11 cellular contexts compared by ENCODE assay signal in the genomic region with DNA sequence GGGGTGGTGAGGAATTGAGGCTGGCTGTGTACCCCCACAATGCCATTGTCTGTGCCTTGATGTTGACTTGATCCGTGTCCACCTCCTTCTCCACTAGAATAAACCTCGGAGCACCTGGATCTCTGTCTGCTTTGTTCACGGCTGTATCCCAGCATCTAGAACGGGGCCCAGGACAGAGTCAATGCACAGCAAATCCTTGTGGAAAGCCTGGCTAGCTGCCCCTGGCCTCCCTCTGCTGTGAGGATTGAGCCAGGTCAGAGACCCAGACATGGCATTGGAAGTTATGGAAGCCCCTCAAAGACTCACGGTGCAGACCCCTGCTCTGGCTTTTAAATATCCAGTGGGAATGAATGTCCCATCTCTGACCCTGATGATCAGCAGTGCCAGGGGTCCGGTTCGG.
DNase-seq lines count a peak whose midpoint lies in the region; TF ChIP-seq lines count a peak whose summit lies in the region.
"Had no signal": no experiment of that assay in that cellular context is flagged by ENCODE, and none has a peak within 500 bp of the region (broad histone marks: within the 10 kb centered on the region; RNA-seq: fewer than 3 reads in every experiment).

No MANE protein-coding gene starts in this region.

- DNase-seq in CD14-positive monocyte (ENCODE audit: low spot score) = no peak
- no peak for DNase-seq in SK-N-MC (ENCODE audit: low read depth, low spot score)
- no peak for DNase-seq in hepatocyte (ENCODE audit: low spot score)
- no peak for DNase-seq in T-helper 2 cell treated with Interferon-gamma antibody and Interleukin-4, amounts not matched to agents 5 μg/mL and 100 μg/mL, for 36 hours (ENCODE audit: low spot score)
- no peak for DNase-seq in dedifferentiated amniotic fluid mesenchymal stem cell (ENCODE audit: extremely low spot score)
- DNase-seq in AG08395 (ENCODE audit: low spot score) = no peak
- no peak for DNase-seq in midbrain (lab: John Stamatoyannopoulos, UW)
- DNase-seq: activated T-cell treated with anti-CD3 and anti-CD28 coated beads, Interleukin-2, amount 50 U/mL, for 24 hours; naive B cell; stimulated activated CD4-positive, alpha-beta T cell treated with anti-CD3 and anti-CD28 coated beads, Interleukin-15, amount 100 ng/mL, for 24 hours had no signal

- peaks cover 9 to 18% of the 10 kb centered on the region in 2 donors for H3K36me3 Mint-ChIP-seq in CD14-positive monocyte
- no peaks in the 10 kb centered on the region for H3K36me3 Mint-ChIP-seq in T-helper 2 cell treated with Interferon-gamma antibody and Interleukin-4, amounts not matched to agents 5 μg/mL and 100 μg/mL, for 36 hours (ENCODE audit: low read depth)

- no peak overlapping the region for H3K4me2 ChIP-seq in hepatocyte

- H2AFZ ChIP-seq in hepatocyte = no peak overlapping the region

- H3K4me1 ChIP-seq in hepatocyte (ENCODE audit: insufficient read depth) (peaks cover 20% of the 10 kb centered on the region), skeletal muscle tissue (ENCODE audit: control insufficient read depth in 3 of 3, insufficient read depth in 3 of 3, low read length in 3 of 3) (peaks cover 30 to 44% (median 34%) of the 10 kb centered on the region in 3 donors)

- H3K9me3 ChIP-seq in SK-N-MC (ENCODE audit: low read depth, low read length) (no peaks in the 10 kb centered on the region), hepatocyte (ENCODE audit: low read depth) (no peaks in the 10 kb centered on the region), skeletal muscle tissue (ENCODE audit: control insufficient read depth in 3 of 3, low read length in 3 of 3) (peaks cover 0 to 5% (median 0%) of the 10 kb centered on the region in 3 donors)

- intact Hi-C loops in CD14-positive monocyte (cut with micrococcal nuclease) = no loop called here

- H3K27ac ChIP-seq in SK-N-MC (0 out of 2 replicates have a peak overlapping the region, but pooled peaks have one; percentile 55), hepatocyte (peak overlapping the region; percentile 81), skeletal muscle tissue (ENCODE audit: low read depth, low read length) (peak overlapping the region; percentile 78)

- peak overlapping the region; percentile 86 to 98 (median 93) for H3K27ac Mint-ChIP-seq in CD14-positive monocyte
- no peak overlapping the region for H3K27ac Mint-ChIP-seq in T-helper 2 cell treated with Interferon-gamma antibody and Interleukin-4, amounts not matched to agents 5 μg/mL and 100 μg/mL, for 36 hours
- H3K27ac Mint-ChIP-seq: activated T-cell treated with anti-CD3 and anti-CD28 coated beads, Interleukin-2, amount 50 U/mL, for 24 hours; naive B cell had no signal

- 94% methylated on average over 7 of the region's 7 CpGs for WGBS in hepatocyte (ENCODE audit: low lambda C conversion rate, missing lambda C conversion rate)

- TF ChIP-seq CTCF in CD14-positive monocyte (IDR thresholded peaks at IDR 0.05) (no peak), hepatocyte (IDR thresholded peaks at IDR 0.05; ENCODE audit: poor library complexity) (no peak)

- H3K79me2 ChIP-seq in hepatocyte = no peaks in the 10 kb centered on the region

- no peak overlapping the region; the same call in 1 of the 2 replicates for H3K4me3 ChIP-seq in SK-N-MC
- H3K4me3 ChIP-seq in hepatocyte = no peak overlapping the region
- no peak overlapping the region for H3K4me3 ChIP-seq in skeletal muscle tissue (ENCODE audit: low read length in 3 of 3)

- H3K4me1 Mint-ChIP-seq in CD14-positive monocyte = peaks cover 94% of the 10 kb centered on the region
- peaks cover 6% of the 10 kb centered on the region for H3K4me1 Mint-ChIP-seq in T-helper 2 cell treated with Interferon-gamma antibody and Interleukin-4, amounts not matched to agents 5 μg/mL and 100 μg/mL, for 36 hours (ENCODE audit: low read depth)

- H3K9me3 Mint-ChIP-seq in CD14-positive monocyte = peaks cover 6 to 16% (median 10%) of the 10 kb centered on the region in 7 donors
- H3K9me3 Mint-ChIP-seq in T-helper 2 cell treated with Interferon-gamma antibody and Interleukin-4, amounts not matched to agents 5 μg/mL and 100 μg/mL, for 36 hours = peaks cover 26% of the 10 kb centered on the region

- no peaks in the 10 kb centered on the region for H3K36me3 ChIP-seq in SK-N-MC (ENCODE audit: insufficient read depth, low read length)
- no peaks in the 10 kb centered on the region for H3K36me3 ChIP-seq in hepatocyte (replicated peaks; ENCODE audit: insufficient read depth, low read depth)
- H3K36me3 ChIP-seq in skeletal muscle tissue (ENCODE audit: control insufficient read depth in 3 of 3, insufficient read depth in 3 of 3, low read length in 3 of 3) = no peaks in the 10 kb centered on the region

- H3K27me3 ChIP-seq in hepatocyte = no peaks in the 10 kb centered on the region
- no peaks in the 10 kb centered on the region for H3K27me3 ChIP-seq in skeletal muscle tissue (ENCODE audit: control insufficient read depth in 3 of 3, insufficient read depth in 3 of 3, low read length in 3 of 3)

- H3K9ac ChIP-seq in SK-N-MC (ENCODE audit: insufficient read length) = no peak overlapping the region
- H3K9ac ChIP-seq in skeletal muscle tissue (ENCODE audit: low read depth in 1 of 3, low read length in 3 of 3) = peak overlapping the region in 2 of 3 donors; percentile 37 to 71

- peaks cover 2 to 5% (median 4%) of the 10 kb centered on the region in 3 donors for H3K27me3 Mint-ChIP-seq in CD14-positive monocyte (ENCODE audit: low read depth in 3 of 3)
- H3K27me3 Mint-ChIP-seq in T-helper 2 cell treated with Interferon-gamma antibody and Interleukin-4, amounts not matched to agents 5 μg/mL and 100 μg/mL, for 36 hours (ENCODE audit: low read depth) = peaks cover 14% of the 10 kb centered on the region

- H3K4me3 Mint-ChIP-seq in CD14-positive monocyte = no peak overlapping the region
- no peak overlapping the region for H3K4me3 Mint-ChIP-seq in T-helper 2 cell treated with Interferon-gamma antibody and Interleukin-4, amounts not matched to agents 5 μg/mL and 100 μg/mL, for 36 hours
- H3K4me3 Mint-ChIP-seq: activated T-cell treated with anti-CD3 and anti-CD28 coated beads, Interleukin-2, amount 50 U/mL, for 24 hours; naive B cell had no signal

- no peaks in the 10 kb centered on the region for H4K20me1 ChIP-seq in hepatocyte (ENCODE audit: insufficient read depth, poor library complexity, severe bottlenecking)

- no peaks in the 10 kb centered on the region for H3K9me2 ChIP-seq in hepatocyte (replicated peaks; ENCODE audit: insufficient read depth)
